In the genomic region with DNA sequence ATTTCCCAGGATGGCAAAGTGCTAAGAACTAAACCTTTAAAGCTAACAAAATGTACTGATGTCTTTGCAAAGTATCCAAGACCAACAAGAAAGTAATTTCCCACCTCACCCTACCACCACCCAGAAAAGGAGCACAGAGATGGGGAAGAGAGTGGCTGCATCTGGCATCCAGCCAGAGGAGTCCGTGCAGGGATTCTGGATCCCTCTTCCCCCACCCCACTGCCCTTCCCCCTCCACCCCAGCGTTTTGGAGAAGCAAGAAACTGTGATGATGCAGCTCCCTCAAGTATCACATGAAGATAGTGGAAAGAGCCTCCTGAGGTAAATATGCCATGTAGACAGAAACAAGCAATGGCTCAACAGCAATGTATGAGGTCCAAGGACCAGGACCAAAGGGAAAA, we compare ENCODE assay signal across 22 cellular contexts.
"Had no signal": no experiment of that assay in that cellular context is flagged by ENCODE, and none has a peak within 500 bp of the region (broad histone marks: within the 10 kb centered on the region; RNA-seq: fewer than 3 reads in every experiment).

No MANE protein-coding gene starts in this region.

- H3K27ac ChIP-seq: body of pancreas, neutrophil had no signal

- H3K4me3 Mint-ChIP-seq: activated B cell treated with CpG ODN at 0.5 μM for 24 hours; activated CD8-positive, alpha-beta memory T cell treated with anti-CD3 and anti-CD28 coated beads, Interleukin-2, amount 10 ng/mL, durations not matched to agents 7 days and 5 days; activated CD8-positive, alpha-beta T cell treated with anti-CD3 and anti-CD28 coated beads, Interleukin-2, amount 10 ng/mL, durations not matched to agents 7 days and 5 days; activated naive CD8-positive, alpha-beta T cell; effector memory CD8-positive, alpha-beta T cell; nephron; T-helper 2 cell treated with Interferon-gamma antibody and Interleukin-4, amounts not matched to agents 5 μg/mL and 100 μg/mL, for 36 hours had no signal

- H3K4me1 ChIP-seq: body of pancreas had no signal

- H3K4me3 ChIP-seq: body of pancreas had no signal

- FAIRE-seq: islet of Langerhans, urothelium cell line had no signal

- H3K36me3 ChIP-seq: neutrophil had no signal

- H3K27me3 Mint-ChIP-seq: activated B cell treated with CpG ODN at 0.5 μM for 24 hours; activated CD8-positive, alpha-beta memory T cell treated with anti-CD3 and anti-CD28 coated beads, Interleukin-2, amount 10 ng/mL, durations not matched to agents 7 days and 5 days; activated naive CD8-positive, alpha-beta T cell had no signal

- DNase-seq: activated B cell treated with CpG ODN at 0.5 μM for 24 hours; activated CD4-positive, alpha-beta T cell treated with anti-CD3 and anti-CD28 coated beads, Interleukin-2, amount 50 U/mL, for 1 hour; activated CD8-positive, alpha-beta memory T cell treated with anti-CD3 and anti-CD28 coated beads, Interleukin-2, amount 10 ng/mL, durations not matched to agents 7 days and 5 days; activated CD8-positive, alpha-beta T cell treated with anti-CD3 and anti-CD28 coated beads, Interleukin-2, amount 10 ng/mL, durations not matched to agents 7 days and 5 days; activated T-cell treated with anti-CD3 and anti-CD28 coated beads, Interleukin-2, amount 50 U/mL, for 48 hours; anterior cingulate cortex; body of pancreas; cerebellar nuclear complex; cortex of kidney; effector memory CD8-positive, alpha-beta T cell; erythroblast; retina; stimulated activated naive CD4-positive, alpha-beta T cell; T-helper 1 cell; trophoblast cell had no signal

- H3K36me3 Mint-ChIP-seq: activated CD8-positive, alpha-beta memory T cell treated with anti-CD3 and anti-CD28 coated beads, Interleukin-2, amount 10 ng/mL, durations not matched to agents 7 days and 5 days; activated naive CD8-positive, alpha-beta T cell had no signal

- H3K4me1 Mint-ChIP-seq: activated CD8-positive, alpha-beta memory T cell treated with anti-CD3 and anti-CD28 coated beads, Interleukin-2, amount 10 ng/mL, durations not matched to agents 7 days and 5 days had no signal

- ATAC-seq: activated CD8-positive, alpha-beta memory T cell treated with anti-CD3 and anti-CD28 coated beads, Interleukin-2, amount 10 ng/mL, durations not matched to agents 7 days and 5 days; activated CD8-positive, alpha-beta T cell treated with anti-CD3 and anti-CD28 coated beads, Interleukin-2, amount 10 ng/mL, durations not matched to agents 7 days and 5 days; body of pancreas; effector memory CD8-positive, alpha-beta T cell had no signal

- H3K9me3 Mint-ChIP-seq: activated B cell treated with CpG ODN at 0.5 μM for 24 hours; activated T-helper 2 cell treated with anti-CD3 and anti-CD28 coated beads, Interferon-gamma antibody, Interleukin-2, Interleukin-4, amounts not matched to agents 10 μg/mL and 5 μg/mL and 100 μg/mL, durations not matched to agents 14 hours and 24 hours and 36 hours; nephron; T-helper 2 cell treated with Interferon-gamma antibody and Interleukin-4, amounts not matched to agents 5 μg/mL and 100 μg/mL, for 36 hours had no signal

- H3K27me3 ChIP-seq: neutrophil had no signal

- H3K9me3 ChIP-seq: body of pancreas, neutrophil had no signal

- H3K27ac Mint-ChIP-seq: activated B cell treated with CpG ODN at 0.5 μM for 24 hours; activated CD8-positive, alpha-beta memory T cell treated with anti-CD3 and anti-CD28 coated beads, Interleukin-2, amount 10 ng/mL, durations not matched to agents 7 days and 5 days; activated CD8-positive, alpha-beta T cell treated with anti-CD3 and anti-CD28 coated beads, Interleukin-2, amount 10 ng/mL, durations not matched to agents 7 days and 5 days; activated naive CD8-positive, alpha-beta T cell; activated T-helper 2 cell treated with anti-CD3 and anti-CD28 coated beads, Interferon-gamma antibody, Interleukin-2, Interleukin-4, amounts not matched to agents 10 μg/mL and 5 μg/mL and 100 μg/mL, durations not matched to agents 14 hours and 24 hours and 36 hours; effector memory CD8-positive, alpha-beta T cell; T-helper 2 cell treated with Interferon-gamma antibody and Interleukin-4, amounts not matched to agents 5 μg/mL and 100 μg/mL, for 36 hours had no signal
